Comparison of ENCODE assay signal across 17 cellular contexts in the genomic region with DNA sequence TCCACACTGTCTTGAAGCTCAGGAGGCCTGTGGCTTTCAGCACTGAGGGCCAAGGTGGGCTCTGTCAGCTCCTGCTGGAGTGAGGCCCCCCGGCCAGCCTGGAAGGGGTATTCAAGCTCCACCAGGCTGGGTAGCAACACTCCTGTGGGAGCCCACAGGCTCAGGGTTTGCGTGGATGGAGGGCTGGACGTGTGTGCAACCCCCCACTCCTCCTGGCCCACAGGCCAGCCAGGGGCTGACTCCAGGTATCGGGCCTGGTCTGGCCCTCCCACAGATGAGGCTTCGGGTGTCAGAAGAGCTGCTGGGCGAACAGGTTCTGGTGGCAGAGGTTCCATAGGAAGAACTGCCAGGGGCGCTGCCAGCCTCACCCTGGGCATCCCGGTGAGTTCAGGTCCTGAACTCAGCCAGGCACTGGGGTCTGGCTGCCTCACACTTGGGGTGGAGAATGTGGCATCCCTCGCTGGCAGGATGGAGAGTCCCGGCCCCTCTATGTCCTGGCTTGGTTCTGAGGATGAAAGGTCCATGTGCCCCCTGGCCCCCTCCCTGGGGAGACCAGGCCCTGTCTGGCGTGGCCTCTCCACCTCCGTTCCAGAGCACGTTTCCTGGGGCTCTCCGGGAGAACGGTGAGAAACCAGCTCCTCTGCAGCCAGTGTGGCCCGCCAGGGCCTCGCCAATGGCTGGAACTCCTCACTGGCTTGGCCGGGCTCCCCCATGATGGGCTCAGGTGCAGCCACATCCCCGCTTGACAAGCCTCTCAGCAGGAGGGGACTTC.
DNase-seq lines count a peak whose midpoint lies in the region; ATAC-seq, FAIRE-seq and TF ChIP-seq lines count a peak whose summit lies in the region.
"Had no signal": no experiment of that assay in that cellular context is flagged by ENCODE, and none has a peak within 500 bp of the region (broad histone marks: within the 10 kb centered on the region; RNA-seq: fewer than 3 reads in every experiment).

No MANE protein-coding gene starts in this region.

- peaks cover 19% of the 10 kb centered on the region for H3K4me1 ChIP-seq in HepG2 (ENCODE audit: insufficient read depth, low read length)
- peaks cover 0 to 10% (median 0%) of the 10 kb centered on the region in 4 donors for H3K4me1 ChIP-seq in right lobe of liver
- H3K4me1 ChIP-seq in neuronal stem cell (ENCODE audit: control insufficient read depth in 2 of 2, insufficient read depth in 1 of 2, low read depth in 1 of 2, low read length in 2 of 2), result peaks cover 4 to 6% of the 10 kb centered on the region in 2 donors

- H3K27me3 Mint-ChIP-seq in WTC11 (ENCODE audit: low read depth), result peaks cover 8% of the 10 kb centered on the region

- FAIRE-seq in HepG2 (lab: Jason Lieb, UNC), result no peak
- FAIRE-seq: GM12878, GM19239, H1 had no signal

- peak overlapping the region; percentile 86 for H3K18ac ChIP-seq in neuronal stem cell (ENCODE audit: low read length)

- H3K23ac ChIP-seq in neuronal stem cell (ENCODE audit: low read depth, low read length, poor library complexity), result peak overlapping the region; percentile 38

- no peak for TF ChIP-seq CTCF in HepG2 (CRISPR knock-in tag; IDR thresholded peaks at IDR 0.05)
- no peak for TF ChIP-seq CTCF in right lobe of liver (IDR thresholded peaks at IDR 0.05)
- no peak for TF ChIP-seq CTCF in WTC11 (IDR thresholded peaks at IDR 0.05)

- H3K79me2 ChIP-seq in HepG2 (ENCODE audit: insufficient read depth, low read length), result no peaks in the 10 kb centered on the region

- no peak overlapping the region for H3K27ac Mint-ChIP-seq in WTC11
- no peak overlapping the region for H3K27ac Mint-ChIP-seq in activated naive CD4-positive, alpha-beta T cell treated with anti-CD3 and anti-CD28 coated beads, Interleukin-2, amount 50 U/mL, for 72 hours
- H3K27ac Mint-ChIP-seq: B cell; CD8-positive, alpha-beta T cell had no signal

- intact Hi-C loops in HepG2 (cut with micrococcal nuclease; ENCODE audit: unreplicated experiment) (no loop called here), right lobe of liver (cut with DNase I) (no loop called here)

- no peak overlapping the region for H3K4ac ChIP-seq in neuronal stem cell (ENCODE audit: low read length)

- DNase-seq in HepG2 (ENCODE audit: low spot score) (no peak), right lobe of liver (no peak), WTC11 (ENCODE audit: low spot score) (no peak), neuronal stem cell (ENCODE audit: low spot score) (no peak), foreskin melanocyte (no peak)
- DNase-seq in activated naive CD4-positive, alpha-beta T cell treated with anti-CD3 and anti-CD28 coated beads, Interleukin-2, amount 50 U/mL, for 72 hours (ENCODE audit: low spot score in 2 of 2), result no peak
- DNase-seq: Calu3; CD8-positive, alpha-beta T cell; DND-41; EL had no signal

- no peak for TF ChIP-seq RAD21 in HepG2 (CRISPR knock-in tag; IDR thresholded peaks at IDR 0.05)

- TF ChIP-seq EP300 in HepG2 (IDR thresholded peaks at IDR 0.05; ENCODE audit: low read depth in 2 of 2, low read length in 2 of 2) (no peak), HepG2 (CRISPR knock-in tag; IDR thresholded peaks at IDR 0.05; ENCODE audit: borderline replicate concordance) (no peak)

- peak overlapping the region; percentile 89 for H2AK5ac ChIP-seq in neuronal stem cell (ENCODE audit: low read depth, low read length)

- CTCF ChIA-PET in HepG2 (lab: Yijun Ruan, JAX; ENCODE audit: low intra/inter-chr PET ratio, low total read pairs), result no interaction called here
- CTCF ChIA-PET in WTC11 (lab: Charles Lee), result no interaction called here

- H3K4me2 ChIP-seq in HepG2 (ENCODE audit: low read depth, low read length), result no peak overlapping the region
- H3K4me2 ChIP-seq in neuronal stem cell (ENCODE audit: insufficient read depth, low read length, poor library complexity, severe bottlenecking), result no peak overlapping the region
- H3K4me2 ChIP-seq: BLaER1 treated with 17β-estradiol and CSF1 and Interleukin-3, amounts not matched to agents 10 nM and 100 nM had no signal

- peak overlapping the region; percentile 84 for H3K14ac ChIP-seq in neuronal stem cell (ENCODE audit: low read length)

- H4K20me1 ChIP-seq in HepG2 (ENCODE audit: insufficient read depth, low read length), result no peaks in the 10 kb centered on the region

- H3K4me3 ChIP-seq in HepG2 (replicated peaks in 1 of 3; ENCODE audit: insufficient read depth in 1 of 3, low read depth in 2 of 3, low read length in 3 of 3) (no peak overlapping the region), right lobe of liver (no peak overlapping the region), neuronal stem cell (ENCODE audit: low read length in 2 of 2) (no peak overlapping the region)
- H3K4me3 ChIP-seq: BLaER1 treated with 17β-estradiol and CSF1 and Interleukin-3, amounts not matched to agents 10 nM and 100 nM; GM12878; HAP-1 had no signal

- POLR2A ChIA-PET in HepG2 (lab: Yijun Ruan, JAX), result no interaction called here
- POLR2A ChIA-PET in WTC11 (lab: Charles Lee), result no interaction called here

- H3K9ac ChIP-seq in HepG2 (ENCODE audit: insufficient read depth, low read depth, low read length) (no peak overlapping the region), neuronal stem cell (ENCODE audit: low read depth, low read length, poor library complexity) (no peak overlapping the region)
- H3K9ac ChIP-seq: BLaER1 treated with 17β-estradiol and CSF1 and Interleukin-3, amounts not matched to agents 10 nM and 100 nM had no signal

- H3K9me3 Mint-ChIP-seq in WTC11, result no peaks in the 10 kb centered on the region
- no peaks in the 10 kb centered on the region for H3K9me3 Mint-ChIP-seq in activated naive CD4-positive, alpha-beta T cell treated with anti-CD3 and anti-CD28 coated beads, Interleukin-2, amount 50 U/mL, for 72 hours
- H3K9me3 Mint-ChIP-seq: CD8-positive, alpha-beta T cell had no signal

- H2BK12ac ChIP-seq in neuronal stem cell (ENCODE audit: low read length), result peak overlapping the region; percentile 27

- ATAC-seq in HepG2 (peak; percentile 11; the same call in 2 of the 3 replicates), right lobe of liver (no peak), WTC11 (no peak), HG02642 (IDR thresholded peaks at IDR 0.05; ENCODE audit: poor library complexity, unreplicated experiment) (no peak)
- no peak for ATAC-seq in activated naive CD4-positive, alpha-beta T cell treated with anti-CD3 and anti-CD28 coated beads, Interleukin-2, amount 50 U/mL, for 72 hours
- ATAC-seq: CD8-positive, alpha-beta T cell; GM12878 had no signal

- H3K27ac ChIP-seq in HepG2 (ENCODE audit: extremely low read length, insufficient read depth, low read length), result no peak overlapping the region
- no peak overlapping the region for H3K27ac ChIP-seq in right lobe of liver
- H3K27ac ChIP-seq in neuronal stem cell (replicated peaks; ENCODE audit: low read length), result no peak overlapping the region
- H3K27ac ChIP-seq: BLaER1 treated with 17β-estradiol and CSF1 and Interleukin-3, amounts not matched to agents 10 nM and 100 nM had no signal

- no peak overlapping the region for H4K91ac ChIP-seq in neuronal stem cell (ENCODE audit: low read depth, low read length, poor library complexity)

- peak overlapping the region; percentile 27 for H2BK120ac ChIP-seq in neuronal stem cell (ENCODE audit: low read depth, low read length)

- no peaks in the 10 kb centered on the region for H3K79me1 ChIP-seq in neuronal stem cell (ENCODE audit: low read depth, low read length)

- no peaks in the 10 kb centered on the region for H3K9me3 ChIP-seq in HepG2 (ENCODE audit: low read length)
- H3K9me3 ChIP-seq in right lobe of liver, result no peaks in the 10 kb centered on the region
- no peaks in the 10 kb centered on the region for H3K9me3 ChIP-seq in neuronal stem cell (replicated peaks in 1 of 2; ENCODE audit: control insufficient read depth in 2 of 2, insufficient read depth in 1 of 2, low read depth in 1 of 2, low read length in 2 of 2)
- H3K9me3 ChIP-seq: BLaER1 treated with 17β-estradiol and CSF1 and Interleukin-3, amounts not matched to agents 10 nM and 100 nM; HAP-1 had no signal

- H2BK15ac ChIP-seq in neuronal stem cell (ENCODE audit: low read length), result peak overlapping the region; percentile 68

- no TSS peak for BruUV-seq in HepG2 (replicated peaks; lab: Mats Ljungman, UMichigan)

- H2AFZ ChIP-seq in HepG2 (ENCODE audit: low read length) (no peak overlapping the region), neuronal stem cell (ENCODE audit: low read length) (no peak overlapping the region)

- in situ Hi-C loops in HepG2 (cut with HindIII; ENCODE audit: extremely low pct_ligation_motif_present, low pct_unique_long_range_greater_than_20kb), result loop anchor here (10.0 kb wide), 1 partner anchor 443 kb away; no protein-coding TSS in a partner anchor

- H3K4me3 Mint-ChIP-seq in WTC11, result no peak overlapping the region
- H3K4me3 Mint-ChIP-seq: B cell; CD8-positive, alpha-beta T cell had no signal

- H3K36me3 ChIP-seq in HepG2 (replicated peaks in 1 of 2; ENCODE audit: control insufficient read depth in 1 of 2, insufficient read depth in 2 of 2, low read length in 2 of 2) (no peaks in the 10 kb centered on the region), right lobe of liver (no peaks in the 10 kb centered on the region), neuronal stem cell (replicated peaks in 1 of 2; ENCODE audit: control insufficient read depth in 2 of 2, insufficient read depth in 2 of 2, low read length in 2 of 2) (no peaks in the 10 kb centered on the region)
- H3K36me3 ChIP-seq: BLaER1 treated with 17β-estradiol and CSF1 and Interleukin-3, amounts not matched to agents 10 nM and 100 nM; HAP-1 had no signal

- no peaks in the 10 kb centered on the region for H3K36me3 Mint-ChIP-seq in WTC11
- peaks cover 0 to 4% of the 10 kb centered on the region in 2 donors for H3K36me3 Mint-ChIP-seq in activated naive CD4-positive, alpha-beta T cell treated with anti-CD3 and anti-CD28 coated beads, Interleukin-2, amount 50 U/mL, for 72 hours
- H3K36me3 Mint-ChIP-seq: CD8-positive, alpha-beta T cell had no signal

- H2BK5ac ChIP-seq in neuronal stem cell (ENCODE audit: low read length), result peak overlapping the region; percentile 88

- no peak for TF ChIP-seq POLR2A in HepG2 (IDR thresholded peaks at IDR 0.05; ENCODE audit: insufficient read depth in 1 of 2, low read depth in 2 of 2, low read length in 2 of 2)
- no peak for TF ChIP-seq POLR2A in right lobe of liver (IDR thresholded peaks at IDR 0.05)

- H4K8ac ChIP-seq in neuronal stem cell (ENCODE audit: low read depth, low read length), result no peak overlapping the region

- peaks cover 14% of the 10 kb centered on the region for H3K4me1 Mint-ChIP-seq in WTC11
- H3K4me1 Mint-ChIP-seq: B cell had no signal

- WGBS in HepG2 (ENCODE audit: low lambda C conversion rate), result 21% methylated on average over 2 of the region's 19 CpGs
- WGBS in right lobe of liver (ENCODE audit: insufficient coverage, low coverage, low lambda C conversion rate, missing lambda C conversion rate), result no CpG with 5 or more reads among the region's 19 CpGs
- no CpG with 5 or more reads among the region's 19 CpGs for WGBS in neuronal stem cell (ENCODE audit: extremely low coverage in 2 of 2, insufficient read length in 2 of 2, insufficient replicate concordance in 1 of 2), 2 donors

- H3K27me3 ChIP-seq in HepG2 (ENCODE audit: control insufficient read depth in 1 of 2, insufficient read depth in 2 of 2, low read length in 2 of 2), result peaks cover 11 to 38% of the 10 kb centered on the region in 2 experiments
- no peaks in the 10 kb centered on the region for H3K27me3 ChIP-seq in right lobe of liver
- H3K27me3 ChIP-seq in neuronal stem cell (ENCODE audit: control insufficient read depth in 3 of 3, insufficient read depth in 3 of 3, low read depth in 1 of 3, low read length in 3 of 3), result peaks cover 0 to 29% (median 0%) of the 10 kb centered on the region in 3 experiments
